In genomic region chr2:101952551-101952950, GRCh38 we compare ENCODE assay signal across 28 cellular contexts. TPM values are rescaled to one million over a fixed set of nuclear protein-coding genes. Genes with fewer than 3 reads are reported as not detected.
"Had no signal": no experiment of that assay in that cellular context is flagged by ENCODE, and none has a peak within 500 bp of the region (broad histone marks: within the 10 kb centered on the region; RNA-seq: fewer than 3 reads in every experiment).

No MANE protein-coding gene starts in this region.

- H3K4me2 ChIP-seq: smooth muscle cell had no signal

- H3K9me3 ChIP-seq: mucosa of descending colon, ovary, right lobe of liver, uterus had no signal

- H3K36me3 Mint-ChIP-seq: type B pancreatic cell had no signal

- H3K27ac Mint-ChIP-seq: immature natural killer cell; memory B cell; naive thymus-derived CD4-positive, alpha-beta T cell; natural killer cell treated with Interleukin-12 subunit alpha and Interleukin-12 subunit beta and Interleukin-15 and Interleukin-18, amount 100 ng/mL, for 72 hours; progenitor cell of endocrine pancreas; stimulated activated memory B cell treated with anti-CD40 and anti-IgM and Interleukin-4, amounts not matched to agents 10 μg/mL and 1 μg/mL and 100 μg/mL, for 72 hours; stimulated activated naive CD8-positive, alpha-beta T cell treated with anti-CD3 and anti-CD28 coated beads, Interleukin-15, amount 100 ng/mL, for 72 hours; type B pancreatic cell had no signal

- H3K4me3 Mint-ChIP-seq: immature natural killer cell; memory B cell; naive thymus-derived CD4-positive, alpha-beta T cell; natural killer cell treated with Interleukin-12 subunit alpha and Interleukin-12 subunit beta and Interleukin-15 and Interleukin-18, amount 100 ng/mL, for 72 hours; stimulated activated memory B cell treated with anti-CD40 and anti-IgM and Interleukin-4, amounts not matched to agents 10 μg/mL and 1 μg/mL and 100 μg/mL, for 72 hours; stimulated activated naive CD8-positive, alpha-beta T cell treated with anti-CD3 and anti-CD28 coated beads, Interleukin-15, amount 100 ng/mL, for 72 hours; type B pancreatic cell had no signal

- H3K4me1 Mint-ChIP-seq: memory B cell; naive thymus-derived CD4-positive, alpha-beta T cell; stimulated activated naive CD8-positive, alpha-beta T cell treated with anti-CD3 and anti-CD28 coated beads, Interleukin-15, amount 100 ng/mL, for 72 hours had no signal

- DNase-seq: immature natural killer cell; left ventricle myocardium inferior; midbrain; mucosa of descending colon; naive thymus-derived CD4-positive, alpha-beta T cell; ovary; right lobe of liver; stimulated activated CD4-positive, alpha-beta T cell treated with anti-CD3 and anti-CD28 coated beads, Interleukin-1b, Interleukin-23, amount 100 ng/mL, for 48 hours; stimulated activated CD4-positive, alpha-beta T cell treated with anti-CD3 and anti-CD28 coated beads, Interleukin-2, amount 100 ng/mL, for 48 hours; stimulated activated CD4-positive, alpha-beta T cell treated with anti-CD3 and anti-CD28 coated beads, Interleukin-4, amount 100 ng/mL, for 4 hours; stimulated activated CD8-positive, alpha-beta memory T cell treated with anti-CD3 and anti-CD28 coated beads, Interleukin-4, amount 100 ng/mL, for 48 hours; stimulated activated naive CD4-positive, alpha-beta T cell treated with Interleukin-2 at 50 U/mL for 16 hours; stimulated activated naive CD8-positive, alpha-beta T cell treated with anti-CD3 and anti-CD28 coated beads, Interleukin-15, amount 100 ng/mL, for 72 hours; substantia nigra; uterus had no signal

- H3K27me3 ChIP-seq: ovary, right atrium auricular region, right lobe of liver, tibial nerve, uterus had no signal

- H3K27ac ChIP-seq: left ventricle myocardium inferior, ovary, right atrium auricular region, right lobe of liver, tibial nerve, uterus had no signal

- FAIRE-seq: islet of Langerhans had no signal

- H3K27me3 Mint-ChIP-seq: progenitor cell of endocrine pancreas; stimulated activated memory B cell treated with anti-CD40 and anti-IgM and Interleukin-4, amounts not matched to agents 10 μg/mL and 1 μg/mL and 100 μg/mL, for 72 hours; stimulated activated naive CD8-positive, alpha-beta T cell treated with anti-CD3 and anti-CD28 coated beads, Interleukin-15, amount 100 ng/mL, for 72 hours had no signal

- H3K4me3 ChIP-seq: left ventricle myocardium inferior, lung, mucosa of descending colon, ovary, right atrium auricular region, right lobe of liver, smooth muscle cell, tibial nerve, uterus had no signal

- H3K36me3 ChIP-seq: left ventricle myocardium inferior, ovary, right atrium auricular region, right lobe of liver, tibial nerve, uterus had no signal

- ATAC-seq: mucosa of descending colon; naive thymus-derived CD4-positive, alpha-beta T cell; natural killer cell treated with Interleukin-12 subunit alpha and Interleukin-12 subunit beta and Interleukin-15 and Interleukin-18, amount 100 ng/mL, for 72 hours; right lobe of liver; stimulated activated memory B cell treated with anti-CD40 and anti-IgM and Interleukin-4, amounts not matched to agents 10 μg/mL and 1 μg/mL and 100 μg/mL, for 72 hours; stimulated activated naive CD8-positive, alpha-beta T cell treated with anti-CD3 and anti-CD28 coated beads, Interleukin-15, amount 100 ng/mL, for 72 hours had no signal

- H3K4me1 ChIP-seq: left ventricle myocardium inferior, right atrium auricular region, right lobe of liver, uterus had no signal

RNA-seq across cellular contexts. Expression of gene IL1R2, which starts 39.2 kb away (rescaled TPM):
- total RNA-seq: myocyte; natural killer cell treated with Interleukin-12 subunit alpha and Interleukin-12 subunit beta and Interleukin-15 and Interleukin-18, amount 100 ng/mL, for 72 hours; progenitor cell of endocrine pancreas; temporal lobe had no signal
- polyA plus RNA-seq: naive thymus-derived CD4-positive, alpha-beta T cell; neural cell had no signal
